In genomic region chr2:204175552-204176271, GRCh38 we compare ENCODE assay signal across 18 cellular contexts.
"Had no signal": no experiment of that assay in that cellular context is flagged by ENCODE, and none has a peak within 500 bp of the region (broad histone marks: within the 10 kb centered on the region; RNA-seq: fewer than 3 reads in every experiment).

No MANE protein-coding gene starts in this region.

- H3K36me3 ChIP-seq: gastrocnemius medialis, neural progenitor cell, prostate gland, right atrium auricular region, tibial artery had no signal

- H3K4me3 ChIP-seq: gastrocnemius medialis, mucosa of descending colon, neural progenitor cell, prostate gland, right atrium auricular region, tibial artery had no signal

- H3K27me3 ChIP-seq: gastrocnemius medialis, neural progenitor cell, right atrium auricular region, tibial artery had no signal

- H3K4me1 ChIP-seq: gastrocnemius medialis, prostate gland, right atrium auricular region, tibial artery had no signal

- H3K36me3 Mint-ChIP-seq: activated naive CD8-positive, alpha-beta T cell treated with anti-CD3 and anti-CD28 coated beads for 36 hours; naive thymus-derived CD4-positive, alpha-beta T cell; neural progenitor cell had no signal

- H3K9me3 ChIP-seq: gastrocnemius medialis, mucosa of descending colon, prostate gland, right atrium auricular region, tibial artery had no signal

- DNase-seq: activated CD4-positive, alpha-beta T cell treated with anti-CD3 and anti-CD28 coated beads, Interleukin-2, amount 50 U/mL, for 48 hours; activated naive CD8-positive, alpha-beta T cell treated with anti-CD3 and anti-CD28 coated beads for 36 hours; activated T-cell treated with anti-CD3 and anti-CD28 coated beads for 4 hours; amniotic stem cell; effector memory CD8-positive, alpha-beta T cell; gastrocnemius medialis; head of caudate nucleus; kidney glomerular epithelial cell; mesenchymal stem cell; mucosa of descending colon; naive thymus-derived CD4-positive, alpha-beta T cell; stimulated activated CD4-positive, alpha-beta T cell treated with anti-CD3 and anti-CD28 coated beads, Interleukin-2, amount 100 ng/mL, for 24 hours; stimulated activated naive CD4-positive, alpha-beta T cell treated with Interleukin-2 at 50 U/mL for 16 hours; tibial artery had no signal

- H3K27ac Mint-ChIP-seq: activated naive CD8-positive, alpha-beta T cell treated with anti-CD3 and anti-CD28 coated beads for 36 hours; activated T-helper 1 cell treated with anti-CD3 and anti-CD28 coated beads, Interleukin-12 subunit alpha, Interleukin-12 subunit beta, Interleukin-2, Interleukin-4 antibody, amounts not matched to agents 30 ng/mL and 10 ng/mL and 1 ng/mL, durations not matched to agents 14 hours and 24 hours and 36 hours; effector memory CD8-positive, alpha-beta T cell; neural progenitor cell had no signal

- ATAC-seq: effector memory CD8-positive, alpha-beta T cell; gastrocnemius medialis; mucosa of descending colon; naive thymus-derived CD4-positive, alpha-beta T cell had no signal

- H3K4me3 Mint-ChIP-seq: activated naive CD8-positive, alpha-beta T cell treated with anti-CD3 and anti-CD28 coated beads for 36 hours; activated T-helper 1 cell treated with anti-CD3 and anti-CD28 coated beads, Interleukin-12 subunit alpha, Interleukin-12 subunit beta, Interleukin-2, Interleukin-4 antibody, amounts not matched to agents 30 ng/mL and 10 ng/mL and 1 ng/mL, durations not matched to agents 14 hours and 24 hours and 36 hours; effector memory CD8-positive, alpha-beta T cell; naive thymus-derived CD4-positive, alpha-beta T cell; neural progenitor cell had no signal

- H3K9me3 Mint-ChIP-seq: activated naive CD8-positive, alpha-beta T cell treated with anti-CD3 and anti-CD28 coated beads for 36 hours; activated T-helper 1 cell treated with anti-CD3 and anti-CD28 coated beads, Interleukin-12 subunit alpha, Interleukin-12 subunit beta, Interleukin-2, Interleukin-4 antibody, amounts not matched to agents 30 ng/mL and 10 ng/mL and 1 ng/mL, durations not matched to agents 14 hours and 24 hours and 36 hours; effector memory CD8-positive, alpha-beta T cell; naive thymus-derived CD4-positive, alpha-beta T cell; neural progenitor cell had no signal
